In the genomic region with DNA sequence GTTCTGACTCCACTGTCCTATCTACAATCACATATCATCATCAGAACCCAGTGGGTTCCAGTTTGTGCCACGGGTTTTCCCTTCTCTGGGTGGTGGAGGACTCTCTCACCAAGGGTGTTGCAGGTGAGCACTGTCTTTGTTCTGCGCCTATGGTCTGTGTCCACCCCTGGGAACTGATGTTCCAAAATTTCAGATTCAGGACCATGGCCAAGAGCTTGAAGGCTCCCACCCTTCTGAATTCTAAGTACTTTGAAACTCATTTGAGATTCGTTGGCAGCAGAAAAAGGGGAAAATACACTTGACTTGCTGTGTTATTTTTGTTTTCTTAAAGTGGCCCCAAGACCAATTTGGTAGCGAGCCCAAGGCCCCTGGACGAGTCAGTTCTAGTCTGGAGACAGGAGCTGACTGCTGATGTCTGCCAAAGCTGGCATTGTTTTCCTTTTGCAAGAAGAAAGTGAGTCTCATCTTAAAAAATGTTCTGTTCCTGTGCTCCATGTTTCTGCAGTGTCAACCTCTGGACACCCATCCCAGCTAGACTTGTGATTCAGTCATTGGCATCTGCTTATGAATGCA, we compare ENCODE assay signal across 26 cellular contexts.
"Had no signal": no experiment of that assay in that cellular context is flagged by ENCODE, and none has a peak within 500 bp of the region (broad histone marks: within the 10 kb centered on the region; RNA-seq: fewer than 3 reads in every experiment).

No MANE protein-coding gene starts in this region.

- H3K4me2 ChIP-seq: smooth muscle cell had no signal

- H3K9me3 ChIP-seq: lower lobe of right lung, right lobe of liver, upper lobe of right lung had no signal

- ATAC-seq: left cardiac atrium; left lobe of liver; left ventricle myocardium superior; lower lobe of right lung; naive thymus-derived CD8-positive, alpha-beta T cell; psoas muscle; right lobe of liver; stimulated activated memory B cell treated with anti-CD40 and anti-IgM and Interleukin-4, amounts not matched to agents 10 μg/mL and 1 μg/mL and 100 μg/mL, for 72 hours; stimulated activated naive CD8-positive, alpha-beta T cell treated with anti-CD3 and anti-CD28 coated beads, Interleukin-15, amount 100 ng/mL, for 72 hours; upper lobe of right lung had no signal

- H3K27ac ChIP-seq: lower lobe of right lung, parathyroid adenoma, psoas muscle, right atrium auricular region, right lobe of liver, tibial artery, upper lobe of right lung had no signal

- H3K4me1 ChIP-seq: lower lobe of right lung, parathyroid adenoma, psoas muscle, right atrium auricular region, right lobe of liver, tibial artery, upper lobe of right lung had no signal

- H3K4me3 ChIP-seq: lower lobe of right lung, psoas muscle, right atrium auricular region, right lobe of liver, smooth muscle cell, tibial artery, upper lobe of right lung had no signal

- FAIRE-seq: keratinocyte, urothelium cell line had no signal

- DNase-seq: hippocampal formation; kidney glomerular epithelial cell; left cardiac atrium; left ventricle myocardium superior; lower lobe of right lung; mammary epithelial cell; mesendoderm; naive thymus-derived CD8-positive, alpha-beta T cell; psoas muscle; right lobe of liver; stimulated activated CD4-positive, alpha-beta T cell treated with anti-CD3 and anti-CD28 coated beads, Interleukin-1b, Interleukin-23, amount 100 ng/mL, for 48 hours; stimulated activated CD4-positive, alpha-beta T cell treated with anti-CD3 and anti-CD28 coated beads, Interleukin-2, amount 100 ng/mL, for 48 hours; stimulated activated CD4-positive, alpha-beta T cell treated with anti-CD3 and anti-CD28 coated beads, Interleukin-4, amount 100 ng/mL, for 4 hours; stimulated activated CD8-positive, alpha-beta memory T cell treated with anti-CD3 and anti-CD28 coated beads, Interleukin-4, amount 100 ng/mL, for 48 hours; stimulated activated naive CD4-positive, alpha-beta T cell treated with Interleukin-2 at 50 U/mL for 16 hours; stimulated activated naive CD8-positive, alpha-beta T cell treated with anti-CD3 and anti-CD28 coated beads, Interleukin-15, amount 100 ng/mL, for 72 hours; tibial artery; trophoblast cell; upper lobe of right lung had no signal
